ENCODE assay signal across 9 cellular contexts in the genomic region with DNA sequence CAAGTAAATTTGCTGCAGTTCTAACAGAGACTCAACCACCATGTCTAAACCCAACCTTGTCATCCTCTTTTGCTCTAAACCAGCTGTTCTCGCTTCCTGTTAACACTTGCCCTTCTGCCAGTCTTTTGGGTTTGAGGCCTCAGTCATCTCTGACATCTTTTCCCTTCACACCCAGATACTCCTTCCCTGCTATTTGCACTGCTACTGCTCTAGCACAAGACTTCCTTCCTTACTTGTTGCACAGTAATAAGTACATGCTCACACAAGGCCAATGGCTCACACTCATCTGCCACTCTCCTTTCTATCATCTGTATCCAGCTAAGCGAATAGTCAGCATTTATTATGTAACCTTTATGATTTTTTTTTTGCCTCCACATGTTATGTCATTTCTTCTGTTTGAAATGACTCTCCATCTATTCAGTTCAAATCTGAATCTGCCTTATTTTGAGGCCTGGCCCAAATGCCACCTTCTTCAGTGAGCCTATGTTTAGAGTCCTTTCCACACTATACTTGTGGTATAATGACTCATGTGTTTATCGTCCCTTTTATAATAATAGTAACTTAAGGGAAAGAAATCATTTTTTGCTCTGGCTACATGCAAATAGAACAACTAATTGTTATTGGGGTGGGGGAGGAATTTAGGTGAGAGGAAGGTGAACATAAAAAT. TPM values are rescaled to one million over a fixed set of nuclear protein-coding genes. Genes with fewer than 3 reads are reported as not detected.
DNase-seq lines count a peak whose midpoint lies in the region; ATAC-seq, FAIRE-seq and TF ChIP-seq lines count a peak whose summit lies in the region.
"Had no signal": no experiment of that assay in that cellular context is flagged by ENCODE, and none has a peak within 500 bp of the region (broad histone marks: within the 10 kb centered on the region; RNA-seq: fewer than 3 reads in every experiment).

No MANE protein-coding gene starts in this region.

- ATAC-seq in GM21515 (IDR thresholded peaks at IDR 0.05; ENCODE audit: unreplicated experiment), result peak; percentile 72
- peak; percentile 48 for ATAC-seq in HG03558 (IDR thresholded peaks at IDR 0.05; ENCODE audit: extremely low read depth, unreplicated experiment)
- ATAC-seq in central memory CD8-positive, alpha-beta T cell (replicated peaks; ENCODE audit: extremely low read depth, poor library complexity, severe bottlenecking), result peak; percentile 77

- no peak overlapping the region for H3K27ac ChIP-seq in PC-9

- peak; percentile 32 for DNase-seq in GM13976 (ENCODE audit: low spot score)
- no peak for DNase-seq in central memory CD8-positive, alpha-beta T cell (ENCODE audit: low spot score in 2 of 2)
- no peak for DNase-seq in PC-9
- no peak for DNase-seq in D721Med (ENCODE audit: insufficient read length, low spot score)
- DNase-seq in activated CD8-positive, alpha-beta memory T cell treated with anti-CD3 and anti-CD28 coated beads, Interleukin-2, amount 50 U/mL, for 48 hours, result no peak
- no peak for DNase-seq in GM10266 (ENCODE audit: extremely low spot score)

- H3K4me3 ChIP-seq in PC-9, result no peak overlapping the region

- POLR2A ChIA-PET in PC-9 (lab: Charles Lee; ENCODE audit: unreplicated experiment), result no interaction called here

- H3K9me2 ChIP-seq in PC-9 (ENCODE audit: insufficient read depth), result no peaks in the 10 kb centered on the region

- TF ChIP-seq CTCF in GM13976 (IDR thresholded peaks at IDR 0.05; ENCODE audit: borderline replicate concordance, control extremely low read depth, extremely low read depth, insufficient read depth, missing control alignments) (no peak), PC-9 (conservative IDR thresholded peaks at IDR 0.05) (no peak), D721Med (IDR thresholded peaks at IDR 0.05; ENCODE audit: insufficient read depth, missing control alignments) (no peak), GM10266 (IDR thresholded peaks at IDR 0.05; ENCODE audit: control insufficient read depth, insufficient read depth, low read depth, missing control alignments) (no peak)

- no peak for FAIRE-seq in D721Med (lab: Jason Lieb, UNC)

- H3K9me3 Mint-ChIP-seq in central memory CD8-positive, alpha-beta T cell, result no peaks in the 10 kb centered on the region

- H3K4me1 ChIP-seq in PC-9 (replicated peaks; ENCODE audit: insufficient read depth), result no peaks in the 10 kb centered on the region

- CTCF ChIA-PET in PC-9 (lab: Charles Lee), result no interaction called here

- in situ Hi-C loops in GM13976 (cut with MboI; ENCODE audit: low sequenced_read_pairs, unreplicated experiment), result no loop called here

- no peaks in the 10 kb centered on the region for H3K27me3 ChIP-seq in PC-9 (ENCODE audit: insufficient read depth, low read depth)

- peak overlapping the region; percentile 68 for H3K27ac Mint-ChIP-seq in central memory CD8-positive, alpha-beta T cell (ENCODE audit: low read depth)

- intact Hi-C loops in PC-9 (cut with micrococcal nuclease; ENCODE audit: unreplicated experiment), result no loop called here

- H3F3A ChIP-seq in PC-9 (ENCODE audit: insufficient read depth, low read depth), result no peaks in the 10 kb centered on the region

- H3K27me3 Mint-ChIP-seq in central memory CD8-positive, alpha-beta T cell, result no peaks in the 10 kb centered on the region

- peak overlapping the region; percentile 5 for H3K4me3 Mint-ChIP-seq in central memory CD8-positive, alpha-beta T cell

- H4K20me1 ChIP-seq in PC-9 (ENCODE audit: insufficient read depth), result peaks cover 5% of the 10 kb centered on the region; the same call in 1 of the 2 replicates

- no peak overlapping the region for H3K4me2 ChIP-seq in PC-9

- H3K36me3 Mint-ChIP-seq in central memory CD8-positive, alpha-beta T cell (ENCODE audit: insufficient read depth), result no peaks in the 10 kb centered on the region

- no peak overlapping the region for H2AFZ ChIP-seq in PC-9

- 0 out of 2 replicates have a peak, but pooled peaks cover 2% of the 10 kb centered on the region for H3K36me3 ChIP-seq in PC-9 (ENCODE audit: low read depth)

- BruUV-seq in PC-9 (replicated peaks; lab: Mats Ljungman, UMichigan), result no TSS peak

- no peaks in the 10 kb centered on the region for H3K9me3 ChIP-seq in PC-9 (ENCODE audit: insufficient read depth, low read depth)

- peaks cover 28% of the 10 kb centered on the region for H3K4me1 Mint-ChIP-seq in central memory CD8-positive, alpha-beta T cell

- no peaks in the 10 kb centered on the region for H3K79me2 ChIP-seq in PC-9 (ENCODE audit: low read depth)

RNA-seq across cellular contexts. Expression of gene CDKL4, which starts 22.5 kb away (rescaled TPM):
- total RNA-seq in PC-9 (2021), result not detected in 2 replicates
- total RNA-seq: HT1080 had no signal
